21 cellular contexts compared by ENCODE assay signal in genomic region chr18:52682260-52682659, GRCh38.
"Had no signal": no experiment of that assay in that cellular context is flagged by ENCODE, and none has a peak within 500 bp of the region (broad histone marks: within the 10 kb centered on the region; RNA-seq: fewer than 3 reads in every experiment).

No MANE protein-coding gene starts in this region.

- H3K4me1 ChIP-seq: gastroesophageal sphincter, heart left ventricle, lower lobe of right lung, psoas muscle, transverse colon had no signal

- DNase-seq: activated B cell treated with CpG ODN at 0.5 μM for 24 hours; activated CD4-positive, alpha-beta memory T cell treated with anti-CD3 and anti-CD28 coated beads for 36 hours; activated CD4-positive, alpha-beta T cell treated with anti-CD3 and anti-CD28 coated beads for 4 hours; activated gamma-delta T cell treated with Interleukin-2 at 50 U/mL for 16 hours; activated T-cell treated with anti-CD3 and anti-CD28 coated beads for 4 hours; effector memory CD8-positive, alpha-beta T cell; erythroblast; heart left ventricle; lower lobe of right lung; midbrain; nephron progenitor cell; psoas muscle; right cardiac atrium; stimulated activated CD4-positive, alpha-beta T cell treated with anti-CD3 and anti-CD28 coated beads, Interleukin-2, amount 100 ng/mL, for 24 hours; stimulated activated naive CD8-positive, alpha-beta T cell treated with anti-CD3 and anti-CD28 coated beads, Interleukin-15, Interleukin-2, amounts not matched to agents 100 U/mL and 50 U/mL, for 24 hours; T-cell; transverse colon had no signal

- H3K27me3 Mint-ChIP-seq: activated B cell treated with CpG ODN at 0.5 μM for 24 hours; activated CD4-positive, alpha-beta memory T cell treated with anti-CD3 and anti-CD28 coated beads for 36 hours; activated naive CD8-positive, alpha-beta T cell; effector memory CD8-positive, alpha-beta T cell; T-cell had no signal

- H3K4me3 ChIP-seq: gastroesophageal sphincter, heart left ventricle, lower lobe of right lung, psoas muscle, transverse colon had no signal

- FAIRE-seq: keratinocyte had no signal

- H3K9me3 Mint-ChIP-seq: activated B cell treated with CpG ODN at 0.5 μM for 24 hours; activated CD4-positive, alpha-beta memory T cell treated with anti-CD3 and anti-CD28 coated beads for 36 hours; nephron progenitor cell had no signal

- H3K36me3 ChIP-seq: gastroesophageal sphincter, heart left ventricle, lower lobe of right lung, transverse colon had no signal

- H3K27ac ChIP-seq: gastroesophageal sphincter, heart left ventricle, lower lobe of right lung, psoas muscle, transverse colon had no signal

- ATAC-seq: effector memory CD8-positive, alpha-beta T cell; gastroesophageal sphincter; heart left ventricle; lower lobe of right lung; psoas muscle; right cardiac atrium; T-cell had no signal

- H3K4me3 Mint-ChIP-seq: activated B cell treated with CpG ODN at 0.5 μM for 24 hours; activated CD4-positive, alpha-beta memory T cell treated with anti-CD3 and anti-CD28 coated beads for 36 hours; activated naive CD8-positive, alpha-beta T cell; activated T-helper 1 cell treated with anti-CD3 and anti-CD28 coated beads, Interleukin-12 subunit alpha, Interleukin-12 subunit beta, Interleukin-2, Interleukin-4 antibody, amounts not matched to agents 30 ng/mL and 10 ng/mL and 1 ng/mL, durations not matched to agents 14 hours and 24 hours and 36 hours; effector memory CD8-positive, alpha-beta T cell; nephron progenitor cell; T-cell had no signal

- H3K9me3 ChIP-seq: gastroesophageal sphincter, heart left ventricle, lower lobe of right lung, psoas muscle, transverse colon had no signal

- H3K27me3 ChIP-seq: gastroesophageal sphincter, transverse colon had no signal

- H3K27ac Mint-ChIP-seq: activated B cell treated with CpG ODN at 0.5 μM for 24 hours; activated CD4-positive, alpha-beta memory T cell treated with anti-CD3 and anti-CD28 coated beads for 36 hours; activated naive CD8-positive, alpha-beta T cell; activated T-helper 1 cell treated with anti-CD3 and anti-CD28 coated beads, Interleukin-12 subunit alpha, Interleukin-12 subunit beta, Interleukin-2, Interleukin-4 antibody, amounts not matched to agents 30 ng/mL and 10 ng/mL and 1 ng/mL, durations not matched to agents 14 hours and 24 hours and 36 hours; effector memory CD8-positive, alpha-beta T cell; nephron progenitor cell; T-cell had no signal

- H3K4me1 Mint-ChIP-seq: activated B cell treated with CpG ODN at 0.5 μM for 24 hours, T-cell had no signal

- H3K36me3 Mint-ChIP-seq: activated CD4-positive, alpha-beta memory T cell treated with anti-CD3 and anti-CD28 coated beads for 36 hours; activated naive CD8-positive, alpha-beta T cell; T-cell had no signal
